Comparison of ENCODE assay signal across 8 cellular contexts in the genomic region with DNA sequence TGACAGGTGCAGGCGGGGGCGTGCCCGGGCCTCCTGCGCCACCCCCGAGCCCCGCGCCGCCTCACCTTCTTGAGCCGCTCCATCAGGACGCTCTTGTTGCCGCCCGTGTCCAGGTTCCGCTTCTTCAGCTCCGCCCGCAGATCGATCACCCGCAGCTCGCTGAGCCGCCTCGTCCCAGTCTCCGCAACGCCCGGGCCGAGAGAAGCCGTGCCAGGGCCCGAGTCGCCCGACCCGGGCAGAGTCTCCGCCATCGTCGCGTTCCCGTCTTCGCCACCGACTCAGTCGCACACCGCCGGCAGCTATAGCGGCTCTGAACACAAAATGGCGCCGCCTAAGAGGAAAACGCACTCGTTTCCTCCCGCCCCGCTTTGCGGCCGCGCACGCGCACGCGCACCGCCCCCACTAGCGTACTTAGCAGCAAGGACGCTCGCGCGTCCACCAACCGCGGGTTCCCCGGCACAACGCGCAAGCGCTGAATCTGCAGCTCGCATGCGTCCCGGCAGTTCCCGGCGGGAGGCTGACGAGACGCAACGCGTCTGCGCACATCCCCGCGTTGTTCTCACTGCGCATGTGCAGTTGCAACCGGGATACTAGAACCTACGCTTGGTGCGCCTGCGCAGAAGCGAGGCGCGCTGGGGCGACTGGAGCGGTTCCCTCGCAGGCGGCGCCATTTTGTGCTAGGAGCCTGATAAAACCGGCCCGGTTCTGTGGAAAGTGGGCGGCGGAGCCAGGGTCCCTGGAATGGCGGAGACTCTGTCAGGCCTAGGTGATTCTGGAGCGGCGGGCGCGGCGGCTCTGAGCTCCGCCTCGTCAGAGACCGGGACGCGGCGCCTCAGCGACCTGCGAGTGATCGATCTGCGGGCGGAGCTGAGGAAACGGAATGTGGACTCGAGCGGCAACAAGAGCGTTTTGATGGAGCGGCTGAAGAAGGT. TPM values are rescaled to one million over a fixed set of nuclear protein-coding genes. Genes with fewer than 3 reads are reported as not detected.
DNase-seq lines count a peak whose midpoint lies in the region; ATAC-seq and TF ChIP-seq lines count a peak whose summit lies in the region.

TSS of gene SAFB (plus strand) at position 619 of the 932 bp plus-strand sequence. CDS start at position 742, 123 bp downstream.
TSS of gene SAFB2 (minus strand) at position 312 of the 932 bp plus-strand sequence. CDS start at position 251, 61 bp downstream.

- H3K27ac Mint-ChIP-seq in activated naive CD4-positive, alpha-beta T cell treated with anti-CD3 and anti-CD28 coated beads, Interleukin-2, amount 50 U/mL, for 72 hours, result peak within 1 kb of the TSS; percentile 100

- no peaks in the 10 kb centered on the region for H3K9me3 ChIP-seq in suprapubic skin

- peak within 1 kb of the TSS; percentile 94 for H3K27ac ChIP-seq in suprapubic skin

- H3K4me1 ChIP-seq in suprapubic skin, result peaks cover 65% of the 10 kb centered on the region

- peak; percentile 80 for ATAC-seq in HG02610 (IDR thresholded peaks at IDR 0.05; ENCODE audit: unreplicated experiment)
- ATAC-seq in activated naive CD4-positive, alpha-beta T cell treated with anti-CD3 and anti-CD28 coated beads, Interleukin-2, amount 50 U/mL, for 72 hours, result peak; percentile 91 to 93

- no peak for TF ChIP-seq CTCF in suprapubic skin (IDR thresholded peaks at IDR 0.05)

- DNase-seq in NCI-H1092 treated with DMSO at 0.1 percent for 48 hours (lab: John Stamatoyannopoulos, UW), result peak; percentile 99
- peak; percentile 96 for DNase-seq in SKM-1 (lab: John Stamatoyannopoulos, UW; ENCODE audit: unreplicated experiment)
- DNase-seq in activated naive CD4-positive, alpha-beta T cell treated with anti-CD3 and anti-CD28 coated beads, Interleukin-2, amount 50 U/mL, for 72 hours (ENCODE audit: low spot score in 2 of 2), result peak; percentile 98 to 100
- peak; percentile 98 for DNase-seq in globus pallidus (ENCODE audit: low spot score)
- peak; percentile 55 to 100 (median 98) for DNase-seq in nucleus accumbens (lab: John Stamatoyannopoulos, UW)
- DNase-seq in suprapubic skin (ENCODE audit: low spot score in 2 of 2), result peak; percentile 99 to 100

- H3K4me3 ChIP-seq in GM08714 (ENCODE audit: low read length), result peak within 1 kb of the TSS; percentile 82
- peak within 1 kb of the TSS; percentile 87 for H3K4me3 ChIP-seq in suprapubic skin

- no peaks in the 10 kb centered on the region for H3K9me3 Mint-ChIP-seq in activated naive CD4-positive, alpha-beta T cell treated with anti-CD3 and anti-CD28 coated beads, Interleukin-2, amount 50 U/mL, for 72 hours

- peak; percentile 79 to 83 for TF ChIP-seq POLR2A in suprapubic skin (IDR thresholded peaks at IDR 0.05)

- no peaks in the 10 kb centered on the region for H3K27me3 ChIP-seq in suprapubic skin

- 0% methylated on average over 21 of the region's 116 CpGs for WGBS in suprapubic skin

- H3K36me3 ChIP-seq in suprapubic skin, result peaks cover 34% of the 10 kb centered on the region

- TF ChIP-seq EP300 in suprapubic skin (IDR thresholded peaks at IDR 0.05), result no peak

- H3K36me3 Mint-ChIP-seq in activated naive CD4-positive, alpha-beta T cell treated with anti-CD3 and anti-CD28 coated beads, Interleukin-2, amount 50 U/mL, for 72 hours, result peaks cover 69 to 89% of the 10 kb centered on the region in 2 donors

RNA-seq across cellular contexts. Expression of gene SAFB, which starts in this region (rescaled TPM):
- 100 to 1,000 TPM; 127 to 154 TPM for total RNA-seq in activated naive CD4-positive, alpha-beta T cell treated with anti-CD3 and anti-CD28 coated beads, Interleukin-2, amount 50 U/mL, for 72 hours
- 100 to 1,000 TPM in 1 of 4 donors, 10 to 100 TPM in 3; 46.3 to 181 (median 63.7) TPM for total RNA-seq in suprapubic skin

RNA-seq across cellular contexts. Expression of gene SAFB2, which starts in this region (rescaled TPM):
- total RNA-seq in activated naive CD4-positive, alpha-beta T cell treated with anti-CD3 and anti-CD28 coated beads, Interleukin-2, amount 50 U/mL, for 72 hours, result 100 to 1,000 TPM; 107 to 233 TPM
- 100 to 1,000 TPM in 1 of 4 donors, 10 to 100 TPM in 3; 22.9 to 105 (median 28.8) TPM for total RNA-seq in suprapubic skin

Comparison
In these comparisons a context has a peak if more than half of its experiments do, and no peak if none do; other contexts are left out.
1. Peak in every context shown above with its lines: DNase-seq, ATAC-seq, H3K4me3 ChIP-seq and H3K27ac ChIP-seq.